ENCODE assay signal across 17 cellular contexts in the genomic region with DNA sequence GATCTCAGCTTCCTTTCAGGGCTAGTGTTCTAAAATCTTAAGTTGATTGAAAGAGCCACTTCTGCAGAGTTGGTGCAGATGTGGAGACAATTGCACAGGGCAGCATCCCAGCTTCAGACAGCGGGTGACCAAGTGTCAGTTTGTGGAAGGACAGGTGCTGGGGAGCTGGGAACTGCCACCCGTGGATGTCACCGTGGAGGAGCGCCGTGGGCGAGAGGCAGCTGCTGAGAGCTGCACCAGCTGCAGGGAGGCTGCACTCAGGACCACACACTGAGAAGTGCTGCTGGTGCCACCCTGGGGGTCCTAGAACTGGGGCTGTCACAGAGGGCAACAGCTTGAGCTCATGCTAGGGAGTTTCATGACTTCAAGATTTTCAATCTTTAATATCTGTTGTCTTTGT.
A peak's percentile ranks its signal among the peaks of the same experiment; 100 is the strongest.
DNase-seq lines count a peak whose midpoint lies in the region; ATAC-seq and TF ChIP-seq lines count a peak whose summit lies in the region.
"Had no signal": no experiment of that assay in that cellular context is flagged by ENCODE, and none has a peak within 500 bp of the region (broad histone marks: within the 10 kb centered on the region; RNA-seq: fewer than 3 reads in every experiment).

No MANE protein-coding gene starts in this region.

- H3F3A ChIP-seq in PC-9 (ENCODE audit: insufficient read depth, low read depth): no peaks in the 10 kb centered on the region

- H3K36me3 ChIP-seq in DND-41 (ENCODE audit: insufficient read depth, low read length): no peaks in the 10 kb centered on the region
- H3K36me3 ChIP-seq in SJCRH30: no peaks in the 10 kb centered on the region
- H3K36me3 ChIP-seq in mesenchymal stem cell (ENCODE audit: control insufficient read depth in 1 of 2, insufficient read depth in 2 of 2, low read depth in 1 of 2, low read length in 2 of 2): peaks cover 0 to 3% of the 10 kb centered on the region in 2 experiments
- no peaks in the 10 kb centered on the region for H3K36me3 ChIP-seq in neuronal stem cell (replicated peaks in 1 of 2; ENCODE audit: control insufficient read depth in 2 of 2, insufficient read depth in 2 of 2, low read length in 2 of 2)
- no peaks in the 10 kb centered on the region for H3K36me3 ChIP-seq in colonic mucosa
- H3K36me3 ChIP-seq in BE2C: no peaks in the 10 kb centered on the region
- H3K36me3 ChIP-seq in PC-9 (ENCODE audit: low read depth): no peaks in the 10 kb centered on the region

- H3K9ac ChIP-seq in DND-41 (ENCODE audit: low read depth, low read length): no peak overlapping the region
- H3K9ac ChIP-seq in mesenchymal stem cell (ENCODE audit: low read length): no peak overlapping the region
- no peak overlapping the region for H3K9ac ChIP-seq in neuronal stem cell (ENCODE audit: low read depth, low read length, poor library complexity)
- no peak overlapping the region for H3K9ac ChIP-seq in colonic mucosa (ENCODE audit: low read depth in 2 of 2, low read length in 2 of 2)
- H3K9ac ChIP-seq: GM23248 had no signal

- H3K27me3 ChIP-seq in DND-41 (ENCODE audit: insufficient read depth, low read length, poor library complexity): no peaks in the 10 kb centered on the region
- H3K27me3 ChIP-seq in SJCRH30: no peaks in the 10 kb centered on the region
- no peaks in the 10 kb centered on the region for H3K27me3 ChIP-seq in mesenchymal stem cell (ENCODE audit: control insufficient read depth in 1 of 2, insufficient read depth in 1 of 2, low read length in 2 of 2)
- H3K27me3 ChIP-seq in neuronal stem cell (ENCODE audit: control insufficient read depth in 3 of 3, insufficient read depth in 3 of 3, low read depth in 1 of 3, low read length in 3 of 3): no peaks in the 10 kb centered on the region
- no peaks in the 10 kb centered on the region for H3K27me3 ChIP-seq in colonic mucosa
- no peaks in the 10 kb centered on the region for H3K27me3 ChIP-seq in BE2C
- no peaks in the 10 kb centered on the region for H3K27me3 ChIP-seq in PC-9 (ENCODE audit: insufficient read depth, low read depth)

- H2BK120ac ChIP-seq in mesenchymal stem cell (ENCODE audit: low read depth, low read length) (peak overlapping the region; percentile 45), neuronal stem cell (ENCODE audit: low read depth, low read length) (no peak overlapping the region)

- POLR2A ChIA-PET in PC-9 (lab: Charles Lee; ENCODE audit: unreplicated experiment): no interaction called here

- 97% methylated on average over 6 of the region's 6 CpGs for WGBS in mesenchymal stem cell
- no CpG with 5 or more reads among the region's 6 CpGs for WGBS in neuronal stem cell (ENCODE audit: extremely low coverage in 2 of 2, insufficient read length in 2 of 2, insufficient replicate concordance in 1 of 2), 2 donors

- H3K9me2 ChIP-seq in PC-9 (ENCODE audit: insufficient read depth): no peaks in the 10 kb centered on the region

- no TSS peak for BruUV-seq in PC-9 (replicated peaks; lab: Mats Ljungman, UMichigan)

- H4K8ac ChIP-seq in mesenchymal stem cell (ENCODE audit: low read length) (no peak overlapping the region), neuronal stem cell (ENCODE audit: low read depth, low read length) (no peak overlapping the region)

- CTCF ChIA-PET in PC-9 (lab: Charles Lee): no interaction called here

- H2BK15ac ChIP-seq in mesenchymal stem cell (ENCODE audit: low read depth, poor library complexity, severe bottlenecking) (peak overlapping the region; percentile 68), neuronal stem cell (ENCODE audit: low read length) (peak overlapping the region; percentile 24)

- peak overlapping the region; percentile 40 for H2AK5ac ChIP-seq in mesenchymal stem cell (ENCODE audit: low read length, severe bottlenecking)
- peak overlapping the region; percentile 43 for H2AK5ac ChIP-seq in neuronal stem cell (ENCODE audit: low read depth, low read length)

- H2BK12ac ChIP-seq in mesenchymal stem cell (ENCODE audit: low read length in 2 of 2) (peak overlapping the region; percentile 21 to 95), neuronal stem cell (ENCODE audit: low read length) (no peak overlapping the region)

- ATAC-seq in DND-41 (ENCODE audit: insufficient read depth, low read depth): no peak
- ATAC-seq: HCT116 had no signal

- H3K79me1 ChIP-seq in mesenchymal stem cell (replicated peaks; ENCODE audit: low read length, poor library complexity, severe bottlenecking) (no peaks in the 10 kb centered on the region), neuronal stem cell (ENCODE audit: low read depth, low read length) (no peaks in the 10 kb centered on the region)

- TF ChIP-seq CTCF in DND-41 (IDR thresholded peaks at IDR 0.05; ENCODE audit: borderline replicate concordance, extremely low read depth, low read length, poor library complexity, severe bottlenecking) (no peak), colonic mucosa (IDR thresholded peaks at IDR 0.05) (no peak), BE2C (IDR thresholded peaks at IDR 0.05; ENCODE audit: low read depth, low read length) (no peak), PC-9 (conservative IDR thresholded peaks at IDR 0.05) (no peak)

- H3K4me1 ChIP-seq in DND-41 (ENCODE audit: insufficient read depth, low read length) (peaks cover 16% of the 10 kb centered on the region), SJCRH30 (peaks cover 59% of the 10 kb centered on the region), mesenchymal stem cell (ENCODE audit: control insufficient read depth, insufficient read depth, low read depth, low read length) (peaks cover 11% of the 10 kb centered on the region), neuronal stem cell (ENCODE audit: control insufficient read depth in 2 of 2, insufficient read depth in 1 of 2, low read depth in 1 of 2, low read length in 2 of 2) (peaks cover 0 to 7% of the 10 kb centered on the region in 2 donors), colonic mucosa (no peaks in the 10 kb centered on the region), BE2C (no peaks in the 10 kb centered on the region), PC-9 (replicated peaks; ENCODE audit: insufficient read depth) (no peaks in the 10 kb centered on the region)
- H3K4me1 ChIP-seq: Caco-2 had no signal

- H2BK5ac ChIP-seq in mesenchymal stem cell (ENCODE audit: low read depth, low read length, poor library complexity, severe bottlenecking) (no peak overlapping the region), neuronal stem cell (ENCODE audit: low read length) (no peak overlapping the region)

- DNase-seq in DND-41 (no peak), SJCRH30 (peak; percentile 94 to 95), mesenchymal stem cell (no peak), neuronal stem cell (ENCODE audit: low spot score) (no peak), colonic mucosa (no peak), activated gamma-delta T cell treated with Interleukin-2 at 50 U/mL for 16 hours (no peak), BE2C (no peak), PC-9 (no peak)
- DNase-seq: C1 segment of cervical spinal cord; Caco-2; CD4-positive, CD25-positive, alpha-beta regulatory T cell; CD8-positive, alpha-beta memory T cell; GDM1; GM23248; KBM-7 had no signal

- H3K14ac ChIP-seq in mesenchymal stem cell (ENCODE audit: low read length in 2 of 2): peak overlapping the region in 1 of 2 experiments; percentile 93
- H3K14ac ChIP-seq in neuronal stem cell (ENCODE audit: low read length): no peak overlapping the region

- no peak overlapping the region for H2AFZ ChIP-seq in DND-41 (ENCODE audit: low read depth, low read length)
- H2AFZ ChIP-seq in mesenchymal stem cell (ENCODE audit: low read depth, low read length): no peak overlapping the region
- no peak overlapping the region for H2AFZ ChIP-seq in neuronal stem cell (ENCODE audit: low read length)
- H2AFZ ChIP-seq in PC-9: no peak overlapping the region
- H2AFZ ChIP-seq: GM23248 had no signal

- peak overlapping the region; percentile 25 to 43 for H3K4ac ChIP-seq in mesenchymal stem cell (ENCODE audit: low read depth in 1 of 2, low read length in 2 of 2)
- H3K4ac ChIP-seq in neuronal stem cell (ENCODE audit: low read length): no peak overlapping the region

- H3K27ac ChIP-seq in DND-41 (ENCODE audit: low read length) (peak overlapping the region; percentile 60; the same call in 1 of the 2 replicates), SJCRH30 (peak overlapping the region; percentile 95), mesenchymal stem cell (ENCODE audit: low read length, poor library complexity, severe bottlenecking) (no peak overlapping the region), neuronal stem cell (replicated peaks; ENCODE audit: low read length) (no peak overlapping the region), colonic mucosa (no peak overlapping the region), PC-9 (no peak overlapping the region)
- H3K27ac ChIP-seq: GM23248, HL-60 had no signal

- H3K23ac ChIP-seq in mesenchymal stem cell (ENCODE audit: low read length in 2 of 2) (peak overlapping the region in 1 of 2 experiments; percentile 54), neuronal stem cell (ENCODE audit: low read depth, low read length, poor library complexity) (no peak overlapping the region)

- no peak overlapping the region for H3K4me3 ChIP-seq in DND-41 (ENCODE audit: low read depth in 1 of 2, low read length in 2 of 2)
- H3K4me3 ChIP-seq in SJCRH30: no peak overlapping the region
- no peak overlapping the region for H3K4me3 ChIP-seq in mesenchymal stem cell (ENCODE audit: insufficient read depth in 1 of 2, low read depth in 1 of 2, low read length in 2 of 2)
- no peak overlapping the region for H3K4me3 ChIP-seq in neuronal stem cell (ENCODE audit: low read length in 2 of 2)
- no peak overlapping the region for H3K4me3 ChIP-seq in colonic mucosa
- no peak overlapping the region for H3K4me3 ChIP-seq in BE2C (ENCODE audit: low read depth, low read length)
- no peak overlapping the region for H3K4me3 ChIP-seq in PC-9
- H3K4me3 ChIP-seq: GM23248 had no signal

- intact Hi-C loops in colonic mucosa (cut with DNase I) (no loop called here), PC-9 (cut with micrococcal nuclease; ENCODE audit: unreplicated experiment) (no loop called here)

- H3K9me3 ChIP-seq in DND-41 (ENCODE audit: insufficient read depth, low read length, severe bottlenecking) (no peaks in the 10 kb centered on the region), SJCRH30 (replicated peaks) (no peaks in the 10 kb centered on the region), mesenchymal stem cell (ENCODE audit: control insufficient read depth, low read length) (no peaks in the 10 kb centered on the region), neuronal stem cell (replicated peaks in 1 of 2; ENCODE audit: control insufficient read depth in 2 of 2, insufficient read depth in 1 of 2, low read depth in 1 of 2, low read length in 2 of 2) (no peaks in the 10 kb centered on the region), colonic mucosa (no peaks in the 10 kb centered on the region), BE2C (no peaks in the 10 kb centered on the region), PC-9 (ENCODE audit: insufficient read depth, low read depth) (no peaks in the 10 kb centered on the region)
- H3K9me3 ChIP-seq: Caco-2 had no signal

- H4K20me1 ChIP-seq in DND-41 (ENCODE audit: insufficient read depth, low read length) (no peaks in the 10 kb centered on the region), PC-9 (ENCODE audit: insufficient read depth) (no peaks in the 10 kb centered on the region)

- H3K18ac ChIP-seq in mesenchymal stem cell (ENCODE audit: low read depth in 1 of 2, low read length in 2 of 2): peak overlapping the region in 1 of 2 experiments; percentile 1
- H3K18ac ChIP-seq in neuronal stem cell (ENCODE audit: low read length): peak overlapping the region; percentile 65

- H3K4me2 ChIP-seq in DND-41 (ENCODE audit: insufficient read depth, low read length): peak overlapping the region; percentile 16; the same call in 1 of the 2 replicates
- H3K4me2 ChIP-seq in mesenchymal stem cell (ENCODE audit: low read length, poor library complexity, severe bottlenecking): no peak overlapping the region
- H3K4me2 ChIP-seq in neuronal stem cell (ENCODE audit: insufficient read depth, low read length, poor library complexity, severe bottlenecking): no peak overlapping the region
- no peak overlapping the region for H3K4me2 ChIP-seq in PC-9

- H3K79me2 ChIP-seq in DND-41 (ENCODE audit: insufficient read depth, low read length): no peaks in the 10 kb centered on the region
- no peaks in the 10 kb centered on the region for H3K79me2 ChIP-seq in PC-9 (ENCODE audit: low read depth)

- H4K91ac ChIP-seq in mesenchymal stem cell (ENCODE audit: low read length): peak overlapping the region; percentile 66
- no peak overlapping the region for H4K91ac ChIP-seq in neuronal stem cell (ENCODE audit: low read depth, low read length, poor library complexity)

Comparison
In these comparisons a context has a peak if more than half of its experiments do, and no peak if none do; other contexts are left out.
1. DNase-seq: peak in SJCRH30 (2 of 2); none in DND-41 (single experiment), mesenchymal stem cell (single experiment), neuronal stem cell (single experiment), colonic mucosa (single experiment), activated gamma-delta T cell treated with Interleukin-2 at 50 U/mL for 16 hours (single experiment), BE2C (single experiment) and PC-9 (0 of 2).
2. H3K27ac ChIP-seq: peak in DND-41 (single experiment) and SJCRH30 (single experiment); none in mesenchymal stem cell (single experiment), neuronal stem cell (single experiment), colonic mucosa (single experiment) and PC-9 (single experiment).